Comparison of ENCODE assay signal across 16 cellular contexts in genomic region chr13:31885994-31886393, GRCh38.
DNase-seq lines count a peak whose midpoint lies in the region; ATAC-seq and TF ChIP-seq lines count a peak whose summit lies in the region.
"Had no signal": no experiment of that assay in that cellular context is flagged by ENCODE, and none has a peak within 500 bp of the region (broad histone marks: within the 10 kb centered on the region; RNA-seq: fewer than 3 reads in every experiment).

No MANE protein-coding gene starts in this region.

- peak overlapping the region; percentile 69 for H3K4me3 Mint-ChIP-seq in type B pancreatic cell
- H3K4me3 Mint-ChIP-seq: activated B cell treated with CpG ODN at 0.5 μM for 24 hours; activated T-cell treated with anti-CD3 and anti-CD28 coated beads, Interleukin-2, amount 50 U/mL, for 24 hours had no signal

- peaks cover 3% of the 10 kb centered on the region for H3K27me3 Mint-ChIP-seq in type B pancreatic cell
- H3K27me3 Mint-ChIP-seq: activated T-cell treated with anti-CD3 and anti-CD28 coated beads, Interleukin-2, amount 50 U/mL, for 24 hours had no signal

- TF ChIP-seq POLR2A in gastrocnemius medialis (IDR thresholded peaks at IDR 0.05): no peak

- H3K27ac ChIP-seq in cardiac muscle cell: no peak overlapping the region
- no peak overlapping the region for H3K27ac ChIP-seq in gastrocnemius medialis
- H3K27ac ChIP-seq: HL-60, transverse colon had no signal

- TF ChIP-seq CTCF in cardiac muscle cell (IDR thresholded peaks at IDR 0.05; ENCODE audit: low read depth, low read length) (no peak), type B pancreatic cell (conservative IDR thresholded peaks at IDR 0.05) (no peak), gastrocnemius medialis (IDR thresholded peaks at IDR 0.05 in 4 of 5, conservative IDR thresholded peaks at IDR 0.05 in 1 of 5) (no peak)

- H3K4me3 ChIP-seq in cardiac muscle cell: no peak overlapping the region
- no peak overlapping the region for H3K4me3 ChIP-seq in gastrocnemius medialis
- H3K4me3 ChIP-seq: transverse colon had no signal

- ATAC-seq in gastrocnemius medialis: no peak
- ATAC-seq: Panc1, sciatic nerve had no signal

- peak; percentile 21 for DNase-seq in SKM-1 treated with dmso at 0.1 percent for 144 hours (lab: John Stamatoyannopoulos, UW; ENCODE audit: unreplicated experiment)
- DNase-seq in SKM-1 (lab: John Stamatoyannopoulos, UW; ENCODE audit: unreplicated experiment): no peak
- DNase-seq in NCI-H82 treated with DMSO at 0.1 percent for 48 hours (lab: John Stamatoyannopoulos, UW; ENCODE audit: unreplicated experiment): peak; percentile 82
- DNase-seq in cardiac muscle cell (ENCODE audit: low read depth in 1 of 2, low spot score in 1 of 2): peak; percentile 16 to 39
- no peak for DNase-seq in type B pancreatic cell (ENCODE audit: extremely low spot score, unreplicated experiment)
- no peak for DNase-seq in ecto neural progenitor cell (ENCODE audit: low spot score)
- no peak for DNase-seq in gastrocnemius medialis
- no peak for DNase-seq in kidney tubule cell (ENCODE audit: low spot score)
- DNase-seq: activated B cell treated with CpG ODN at 0.5 μM for 24 hours; activated T-cell treated with anti-CD3 and anti-CD28 coated beads, Interleukin-2, amount 50 U/mL, for 24 hours; aorta; NCI-H1105; transverse colon had no signal

- no peaks in the 10 kb centered on the region for H3K9me3 Mint-ChIP-seq in type B pancreatic cell
- H3K9me3 Mint-ChIP-seq: activated B cell treated with CpG ODN at 0.5 μM for 24 hours; activated T-cell treated with anti-CD3 and anti-CD28 coated beads, Interleukin-2, amount 50 U/mL, for 24 hours had no signal

- no peaks in the 10 kb centered on the region for H3K27me3 ChIP-seq in cardiac muscle cell
- no peaks in the 10 kb centered on the region for H3K27me3 ChIP-seq in gastrocnemius medialis
- H3K27me3 ChIP-seq: transverse colon had no signal

- H3K27ac Mint-ChIP-seq in type B pancreatic cell: peak overlapping the region; percentile 51
- H3K27ac Mint-ChIP-seq: activated B cell treated with CpG ODN at 0.5 μM for 24 hours; activated T-cell treated with anti-CD3 and anti-CD28 coated beads, Interleukin-2, amount 50 U/mL, for 24 hours had no signal

- in situ Hi-C loops in gastrocnemius medialis (cut with MboI; ENCODE audit: low sequenced_read_pairs in 4 of 4): no loop called here

- peaks cover 28% of the 10 kb centered on the region for H3K4me1 Mint-ChIP-seq in type B pancreatic cell (ENCODE audit: unreplicated experiment)

- intact Hi-C loops in gastrocnemius medialis (cut with DNase I; ENCODE audit: low total_unique reads): no loop called here

- H3K4me1 ChIP-seq in cardiac muscle cell (ENCODE audit: low read depth): peaks cover 12% of the 10 kb centered on the region
- H3K4me1 ChIP-seq in gastrocnemius medialis: peaks cover 13 to 25% of the 10 kb centered on the region in 2 donors
- H3K4me1 ChIP-seq: transverse colon had no signal

- H3K36me3 Mint-ChIP-seq in type B pancreatic cell: no peaks in the 10 kb centered on the region

- H3K9me3 ChIP-seq in cardiac muscle cell (ENCODE audit: low read depth) (no peaks in the 10 kb centered on the region), gastrocnemius medialis (no peaks in the 10 kb centered on the region)
- H3K9me3 ChIP-seq: transverse colon had no signal

- H3K36me3 ChIP-seq in cardiac muscle cell: no peaks in the 10 kb centered on the region
- H3K36me3 ChIP-seq in gastrocnemius medialis: no peaks in the 10 kb centered on the region
- H3K36me3 ChIP-seq: transverse colon had no signal

Comparison
In these comparisons a context has a peak if more than half of its experiments do, and no peak if none do; other contexts are left out.
1. DNase-seq: peak in SKM-1 treated with dmso at 0.1 percent for 144 hours (single experiment), NCI-H82 treated with DMSO at 0.1 percent for 48 hours (single experiment) and cardiac muscle cell (2 of 2); none in SKM-1 (single experiment), type B pancreatic cell (single experiment), ecto neural progenitor cell (single experiment), gastrocnemius medialis (0 of 2) and kidney tubule cell (single experiment).